In genomic region chr3:128094295-128095151, GRCh38 we compare ENCODE assay signal across 2 cellular contexts.
TF ChIP-seq lines count a peak whose summit lies in the region.

No MANE protein-coding gene starts in this region.

TF ChIP-seq in SK-N-SH, 30 proteins besides CTCF, POLR2A, EP300 and RAD21:
- TF ChIP-seq FOSL2 (IDR thresholded peaks at IDR 0.05; ENCODE audit: borderline replicate concordance, low read depth) = no peak
- no peak for TF ChIP-seq PBX3 (IDR thresholded peaks at IDR 0.05)
- no peak for TF ChIP-seq TEAD4 (IDR thresholded peaks at IDR 0.05; ENCODE audit: borderline replicate concordance, insufficient read depth)
- TF ChIP-seq, protein P1, sequence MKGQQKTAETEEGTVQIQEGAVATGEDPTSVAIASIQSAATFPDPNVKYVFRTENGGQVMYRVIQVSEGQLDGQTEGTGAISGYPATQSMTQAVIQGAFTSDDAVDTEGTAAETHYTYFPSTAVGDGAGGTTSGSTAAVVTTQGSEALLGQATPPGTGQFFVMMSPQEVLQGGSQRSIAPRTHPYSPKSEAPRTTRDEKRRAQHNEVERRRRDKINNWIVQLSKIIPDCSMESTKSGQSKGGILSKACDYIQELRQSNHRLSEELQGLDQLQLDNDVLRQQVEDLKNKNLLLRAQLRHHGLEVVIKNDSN (IDR thresholded peaks at IDR 0.05; ENCODE audit: borderline replicate concordance, low read depth) = no peak
- TF ChIP-seq RFX5 (IDR thresholded peaks at IDR 0.05; ENCODE audit: low read length) = no peak
- no peak for TF ChIP-seq NFIC (IDR thresholded peaks at IDR 0.05; ENCODE audit: borderline replicate concordance)
- no peak for TF ChIP-seq SIN3A (IDR thresholded peaks at IDR 0.05; ENCODE audit: borderline replicate concordance, low read depth, low read length)
- TF ChIP-seq RCOR1 (IDR thresholded peaks at IDR 0.05; ENCODE audit: low read length) = no peak
- TF ChIP-seq MEF2A (IDR thresholded peaks at IDR 0.05; ENCODE audit: borderline replicate concordance, low read depth) = no peak
TF ChIP-seq in SK-N-SH: peak in this region for 0.

TF ChIP-seq in H1, 55 proteins besides CTCF, POLR2A, EP300 and RAD21:
- no peak for TF ChIP-seq KDM1A (IDR thresholded peaks at IDR 0.05; ENCODE audit: borderline replicate concordance, low read length)
- TF ChIP-seq JUND (IDR thresholded peaks at IDR 0.05; ENCODE audit: low read length) = no peak
- no peak for TF ChIP-seq SP2 (IDR thresholded peaks at IDR 0.05; ENCODE audit: low read length)
- TF ChIP-seq TAF1 (IDR thresholded peaks at IDR 0.05; ENCODE audit: low read depth, low read length) = no peak
- TF ChIP-seq KDM5A (IDR thresholded peaks at IDR 0.05; ENCODE audit: low read length) = no peak
- TF ChIP-seq RNF2 (IDR thresholded peaks at IDR 0.05; ENCODE audit: borderline replicate concordance, low read depth, low read length, missing control alignments, poor library complexity, severe bottlenecking) = no peak
- TF ChIP-seq NRF1 (IDR thresholded peaks at IDR 0.05; ENCODE audit: low read depth, low read length) = no peak
- TF ChIP-seq PHF8 (conservative IDR thresholded peaks at IDR 0.05; ENCODE audit: low read depth, low read length) = no peak
- TF ChIP-seq SP1 (IDR thresholded peaks at IDR 0.05; ENCODE audit: low read depth, low read length) = no peak
- no peak for TF ChIP-seq SRF (IDR thresholded peaks at IDR 0.05; ENCODE audit: low read depth, low read length)
- no peak for TF ChIP-seq CTBP2 (IDR thresholded peaks at IDR 0.05; ENCODE audit: borderline replicate concordance, insufficient read depth, insufficient read length, low read length)
- no peak for TF ChIP-seq CREB1 (IDR thresholded peaks at IDR 0.05)
- no peak for TF ChIP-seq RBBP5 (IDR thresholded peaks at IDR 0.05; ENCODE audit: borderline replicate concordance, low read depth, low read length)
- TF ChIP-seq, protein P2, sequence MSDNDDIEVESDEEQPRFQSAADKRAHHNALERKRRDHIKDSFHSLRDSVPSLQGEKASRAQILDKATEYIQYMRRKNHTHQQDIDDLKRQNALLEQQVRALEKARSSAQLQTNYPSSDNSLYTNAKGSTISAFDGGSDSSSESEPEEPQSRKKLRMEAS (IDR thresholded peaks at IDR 0.05) = no peak
- no peak for TF ChIP-seq BRCA1 (IDR thresholded peaks at IDR 0.05; ENCODE audit: low read depth, low read length)
- no peak for TF ChIP-seq SIN3A (conservative IDR thresholded peaks at IDR 0.05 in 1 of 2, IDR thresholded peaks at IDR 0.05 in 1 of 2; ENCODE audit: low read depth in 1 of 2, low read length in 2 of 2)
- no peak for TF ChIP-seq GABPA (IDR thresholded peaks at IDR 0.05; ENCODE audit: borderline replicate concordance, insufficient read depth, low read length)
- no peak for TF ChIP-seq ATF2 (IDR thresholded peaks at IDR 0.05; ENCODE audit: low read length)
- no peak for TF ChIP-seq CBX8 (IDR thresholded peaks at IDR 0.05; ENCODE audit: borderline replicate concordance, low read depth, low read length)
- TF ChIP-seq SIX5 (IDR thresholded peaks at IDR 0.05; ENCODE audit: low read depth, low read length) = no peak
